In genomic region chr19:7829561-7830271, GRCh38 we compare ENCODE assay signal across 8 cellular contexts. TPM values are rescaled to one million over a fixed set of nuclear protein-coding genes. Genes with fewer than 3 reads are reported as not detected.
DNase-seq lines count a peak whose midpoint lies in the region; ATAC-seq and TF ChIP-seq lines count a peak whose summit lies in the region.

EVI5L (plus strand) TSS chr19:7830218; CDS start chr19:7846543, 16,325 bp downstream.

- H3K14ac ChIP-seq in H9 (ENCODE audit: insufficient read depth, low read length) = no peak within 1 kb of the TSS

- WGBS in H9 (ENCODE audit: extremely low coverage, insufficient read length, low lambda C conversion rate) = no CpG with 5 or more reads among the region's 45 CpGs

- H2AK5ac ChIP-seq in H9 (ENCODE audit: insufficient read length, low read length) = no peak within 1 kb of the TSS

- peak; percentile 94 for ATAC-seq in stimulated activated naive CD8-positive, alpha-beta T cell treated with anti-CD3 and anti-CD28 coated beads, Interleukin-15, Interleukin-2, amounts not matched to agents 100 U/mL and 50 U/mL, for 24 hours

- no peak within 1 kb of the TSS for H4K91ac ChIP-seq in H9 (ENCODE audit: insufficient read length, low read depth, low read length)

- H2BK120ac ChIP-seq in H9 (ENCODE audit: low read depth, low read length, poor library complexity, severe bottlenecking) = no peak within 1 kb of the TSS

- H3K4ac ChIP-seq in H9 (ENCODE audit: low read depth, low read length) = no peak within 1 kb of the TSS

- no peaks in the 10 kb centered on the region for H3K27me3 ChIP-seq in H9 (ENCODE audit: insufficient read depth, low read length)

- H2BK5ac ChIP-seq in H9 (ENCODE audit: insufficient read length, low read length) = no peak within 1 kb of the TSS

- no peaks in the 10 kb centered on the region for H4K20me1 ChIP-seq in H9 (ENCODE audit: control insufficient read depth, insufficient read depth, insufficient read length)

- no peak within 1 kb of the TSS for H4K5ac ChIP-seq in H9 (ENCODE audit: insufficient read length, low read depth, low read length)

- H3K27me3 Mint-ChIP-seq in H9 (ENCODE audit: low read depth) (peaks cover 62% of the 10 kb centered on the region), nephron (ENCODE audit: low read depth) (peaks cover 17% of the 10 kb centered on the region)

- no peaks in the 10 kb centered on the region for H3K36me3 Mint-ChIP-seq in H9 (ENCODE audit: insufficient read depth in 1 of 3, low read depth in 3 of 3)
- H3K36me3 Mint-ChIP-seq in nephron (ENCODE audit: low read depth) = no peaks in the 10 kb centered on the region

- H3K79me2 ChIP-seq in H9 (ENCODE audit: insufficient read depth, low read length) = no peaks in the 10 kb centered on the region

- H3K79me1 ChIP-seq in H9 (ENCODE audit: insufficient read depth, low read depth, low read length, poor library complexity, severe bottlenecking) = no peaks in the 10 kb centered on the region

- no peak for TF ChIP-seq CTCF in H9 (conservative IDR thresholded peaks at IDR 0.05)
- TF ChIP-seq CTCF in nephron (IDR thresholded peaks at IDR 0.05; ENCODE audit: unreplicated experiment in 3 of 3) = no peak

- H3K9me3 Mint-ChIP-seq in H9 (no peaks in the 10 kb centered on the region), nephron (no peaks in the 10 kb centered on the region)

- H3K9me3 ChIP-seq in H9 (ENCODE audit: control insufficient read depth, low read depth, low read length) = no peaks in the 10 kb centered on the region

- no peak within 1 kb of the TSS for H4K8ac ChIP-seq in H9 (replicated peaks; ENCODE audit: insufficient read length, low read depth, low read length)

- H3K27ac Mint-ChIP-seq in H9 (peak within 1 kb of the TSS in 2 of 3 experiments; percentile 72 to 82; a peak in 2 of 7 replicates), nephron (peak within 1 kb of the TSS in 2 of 3 experiments; percentile 21 to 41)

- H2AFZ ChIP-seq in H9 (ENCODE audit: low read length) = no peak within 1 kb of the TSS

- no peak within 1 kb of the TSS for H3K23ac ChIP-seq in H9 (ENCODE audit: insufficient read length, low read depth, low read length)

- no peak within 1 kb of the TSS for H3K9ac ChIP-seq in H9 (ENCODE audit: extremely low read depth, insufficient read length, low read length)

- H3K4me1 Mint-ChIP-seq in H9 = peaks cover 18 to 22% of the 10 kb centered on the region in 2 experiments
- H3K4me1 Mint-ChIP-seq in nephron = peaks cover 24% of the 10 kb centered on the region

- peaks cover 3% of the 10 kb centered on the region for H3K23me2 ChIP-seq in H9 (ENCODE audit: insufficient read length, low read depth, low read length, poor library complexity, severe bottlenecking)

- DNase-seq in EL (peak; percentile 100), H9 (peak; percentile 100), M059J (ENCODE audit: low read depth) (peak; percentile 100), SHP77 (lab: John Stamatoyannopoulos, UW) (peak; percentile 99 to 100), activated gamma-delta T cell (lab: John Stamatoyannopoulos, UW) (peak; percentile 98), fibroblast of the conjunctiva (ENCODE audit: low read depth) (peak; percentile 100)
- DNase-seq in stimulated activated naive CD8-positive, alpha-beta T cell treated with anti-CD3 and anti-CD28 coated beads, Interleukin-15, Interleukin-2, amounts not matched to agents 100 U/mL and 50 U/mL, for 24 hours = peak; percentile 100

- H3K18ac ChIP-seq in H9 (ENCODE audit: insufficient read length, low read depth, low read length) = no peak within 1 kb of the TSS

- H2BK15ac ChIP-seq in H9 (ENCODE audit: low read depth, low read length) = no peak within 1 kb of the TSS

- H3K27ac ChIP-seq in H9 (ENCODE audit: insufficient read length, low read depth, low read length) = no peak within 1 kb of the TSS

- no peaks in the 10 kb centered on the region for H3K4me1 ChIP-seq in H9 (ENCODE audit: insufficient read depth, low read length)

- H3K4me2 ChIP-seq in H9 (ENCODE audit: insufficient read depth, insufficient read length, low read length) = peak within 1 kb of the TSS; percentile 46

- no peak within 1 kb of the TSS for H3T11ph ChIP-seq in H9 (ENCODE audit: low read length)

- H2BK20ac ChIP-seq in H9 (ENCODE audit: low read depth, low read length, poor library complexity, severe bottlenecking) = no peak within 1 kb of the TSS

- no peak within 1 kb of the TSS for H2BK12ac ChIP-seq in H9 (ENCODE audit: insufficient read length, low read depth, low read length)

- no peak within 1 kb of the TSS for H3K56ac ChIP-seq in H9 (ENCODE audit: insufficient read length, low read depth, low read length)

- H3K4me3 Mint-ChIP-seq in H9 = peak within 1 kb of the TSS; percentile 73 to 86
- H3K4me3 Mint-ChIP-seq in nephron = peak within 1 kb of the TSS; percentile 88 to 96 (median 91)

RNA-seq across cellular contexts. Expression of gene EVI5L, which starts in this region (rescaled TPM):
- total RNA-seq in H9 (2021) = 7.1 and 7.8 TPM in 2 replicates
- 20.7 and 29.2 TPM in 2 replicates for total RNA-seq in M059J (2014; rRNA removed; shearing (Covaris generic))
